ENCODE assay signal across 1 cellular context in genomic region chr15:53197426-53197839, GRCh38.
TF ChIP-seq lines count a peak whose summit lies in the region.

No MANE protein-coding gene starts in this region.

TF ChIP-seq in HepG2, 621 proteins besides CTCF, POLR2A, EP300 and RAD21 (continued from another document and continues in another):
- TF ChIP-seq ZNF674 (CRISPR knock-in tag; IDR thresholded peaks at IDR 0.05; ENCODE audit: low read depth) (no peak), SOX13 (IDR thresholded peaks at IDR 0.05) (no peak), SOX13 (CRISPR knock-in tag; conservative IDR thresholded peaks at IDR 0.05 in 1 of 2, IDR thresholded peaks at IDR 0.05 in 1 of 2) (peak in 1 of 2 experiments; percentile 47; a peak in 1 of 4 replicates), HMG20A (CRISPR knock-in tag; IDR thresholded peaks at IDR 0.05; ENCODE audit: borderline replicate concordance) (0 out of 2 replicates have a peak, but pooled peaks have one; percentile 13), TARDBP (CRISPR knock-in tag; IDR thresholded peaks at IDR 0.05) (no peak), ZNF331 (CRISPR knock-in tag; IDR thresholded peaks at IDR 0.05) (peak; percentile 50; the same call in 1 of the 2 replicates), MTA1 (CRISPR knock-in tag; IDR thresholded peaks at IDR 0.05; ENCODE audit: borderline replicate concordance) (no peak), ZNF503 (CRISPR knock-in tag; IDR thresholded peaks at IDR 0.05) (no peak), ZNF646 (CRISPR knock-in tag; IDR thresholded peaks at IDR 0.05) (0 out of 2 replicates have a peak, but pooled peaks have one; percentile 20), TFE3 (CRISPR knock-in tag; IDR thresholded peaks at IDR 0.05) (no peak), ZNF614 (CRISPR knock-in tag; IDR thresholded peaks at IDR 0.05; ENCODE audit: borderline replicate concordance) (0 out of 2 replicates have a peak, but pooled peaks have one; percentile 32), HOXA3 (CRISPR knock-in tag; IDR thresholded peaks at IDR 0.05) (0 out of 2 replicates have a peak, but pooled peaks have one; percentile 28), ZNF430 (CRISPR knock-in tag; IDR thresholded peaks at IDR 0.05) (no peak), ZZZ3 (CRISPR knock-in tag; IDR thresholded peaks at IDR 0.05; ENCODE audit: borderline replicate concordance) (no peak), ZNF20 (CRISPR knock-in tag; IDR thresholded peaks at IDR 0.05) (no peak), ZBTB46 (CRISPR knock-in tag; IDR thresholded peaks at IDR 0.05; ENCODE audit: borderline replicate concordance) (no peak), ATF6 (CRISPR knock-in tag; conservative IDR thresholded peaks at IDR 0.05) (no peak), PITX1 (CRISPR knock-in tag; IDR thresholded peaks at IDR 0.05) (peak; percentile 64; the same call in 1 of the 2 replicates), HDAC1 (CRISPR knock-in tag; IDR thresholded peaks at IDR 0.05) (0 out of 2 replicates have a peak, but pooled peaks have one; percentile 39), KLF16 (CRISPR knock-in tag; IDR thresholded peaks at IDR 0.05) (peak in 1 of 2 experiments; percentile 60; a peak in 1 of 4 replicates), ZMYM4 (CRISPR knock-in tag; IDR thresholded peaks at IDR 0.05) (peak; percentile 87), REPIN1 (CRISPR knock-in tag; IDR thresholded peaks at IDR 0.05; ENCODE audit: borderline replicate concordance, low read depth) (0 out of 2 replicates have a peak, but pooled peaks have one; percentile 24), ZSCAN25 (CRISPR knock-in tag; IDR thresholded peaks at IDR 0.05) (no peak), ELK4 (CRISPR knock-in tag; IDR thresholded peaks at IDR 0.05; ENCODE audit: borderline replicate concordance) (no peak), ZNF350 (CRISPR knock-in tag; IDR thresholded peaks at IDR 0.05; ENCODE audit: borderline replicate concordance, low read depth) (0 out of 2 replicates have a peak, but pooled peaks have one; percentile 33), SMARCE1 (IDR thresholded peaks at IDR 0.05; ENCODE audit: borderline replicate concordance) (no peak), MIER3 (CRISPR knock-in tag; IDR thresholded peaks at IDR 0.05; ENCODE audit: borderline replicate concordance) (no peak), ZNF891 (CRISPR knock-in tag; IDR thresholded peaks at IDR 0.05) (no peak), TGIF2 (CRISPR knock-in tag; IDR thresholded peaks at IDR 0.05) (0 out of 2 replicates have a peak, but pooled peaks have one; percentile 22), FOXP4 (CRISPR knock-in tag; IDR thresholded peaks at IDR 0.05) (peak; percentile 28; the same call in 1 of the 2 replicates), MTF2 (CRISPR knock-in tag; IDR thresholded peaks at IDR 0.05; ENCODE audit: borderline replicate concordance) (0 out of 2 replicates have a peak, but pooled peaks have one; percentile 49), MEIS1 (CRISPR knock-in tag; IDR thresholded peaks at IDR 0.05; ENCODE audit: borderline replicate concordance) (no peak), NFYC (CRISPR knock-in tag; IDR thresholded peaks at IDR 0.05) (no peak), HINFP (CRISPR knock-in tag; IDR thresholded peaks at IDR 0.05; ENCODE audit: low read depth) (no peak), HNF1B (CRISPR knock-in tag; IDR thresholded peaks at IDR 0.05) (peak; percentile 37; the same call in 1 of the 2 replicates), WIZ (CRISPR knock-in tag; IDR thresholded peaks at IDR 0.05) (0 out of 2 replicates have a peak, but pooled peaks have one; percentile 24), PHF21A (CRISPR knock-in tag; IDR thresholded peaks at IDR 0.05) (0 out of 2 replicates have a peak, but pooled peaks have one; percentile 19), ZNF788 (CRISPR knock-in tag; IDR thresholded peaks at IDR 0.05; ENCODE audit: borderline replicate concordance) (peak; percentile 77; the same call in 1 of the 2 replicates), RORA (CRISPR knock-in tag; IDR thresholded peaks at IDR 0.05) (no peak)
